In the genomic region with DNA sequence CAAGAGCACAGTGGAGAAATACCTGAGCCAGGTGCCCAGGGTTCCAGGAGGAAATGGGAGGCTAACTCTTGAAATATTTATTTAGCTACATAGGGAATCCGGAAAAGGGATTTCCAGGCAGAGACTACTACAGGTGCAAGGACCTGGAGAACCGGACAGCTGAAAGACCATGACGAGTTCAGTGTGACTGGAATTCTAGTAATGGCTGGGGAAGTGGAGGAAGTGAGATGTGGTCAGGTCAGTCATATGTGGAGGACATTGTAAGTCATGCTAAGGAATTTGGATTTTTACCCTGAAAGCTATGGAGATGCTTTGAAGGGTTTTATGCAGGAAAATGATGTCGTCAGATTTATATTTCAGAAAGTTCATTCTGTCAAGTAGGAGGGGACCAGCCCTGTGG, we compare ENCODE assay signal across 8 cellular contexts. TPM values are rescaled to one million over a fixed set of nuclear protein-coding genes. Genes with fewer than 3 reads are reported as not detected.
DNase-seq lines count a peak whose midpoint lies in the region; TF ChIP-seq lines count a peak whose summit lies in the region.
"Had no signal": no experiment of that assay in that cellular context is flagged by ENCODE, and none has a peak within 500 bp of the region (broad histone marks: within the 10 kb centered on the region; RNA-seq: fewer than 3 reads in every experiment).

No MANE protein-coding gene starts in this region.

- H3K9ac ChIP-seq in H9 (ENCODE audit: extremely low read depth, insufficient read length, low read length) (no peak overlapping the region), SU-DHL-6 (ENCODE audit: low read length) (peak overlapping the region; percentile 99), fibroblast of lung (ENCODE audit: insufficient read depth, low read length) (no peak overlapping the region), skeletal muscle satellite cell (ENCODE audit: low read depth, low read length) (peak overlapping the region; percentile 99)

- no peak overlapping the region for H3K4ac ChIP-seq in H9 (ENCODE audit: low read depth, low read length)

- H3K36me3 Mint-ChIP-seq in H9 (ENCODE audit: insufficient read depth in 1 of 3, low read depth in 3 of 3): peaks cover 15 to 32% (median 17%) of the 10 kb centered on the region in 3 experiments

- H3K79me2 ChIP-seq in H9 (ENCODE audit: insufficient read depth, low read length) (peaks cover 30% of the 10 kb centered on the region), SU-DHL-6 (ENCODE audit: insufficient read depth, low read length) (peaks cover 66% of the 10 kb centered on the region), fibroblast of lung (ENCODE audit: control insufficient read depth, insufficient read depth, low read length) (peaks cover 66% of the 10 kb centered on the region)

- H3K27ac Mint-ChIP-seq in H9: peak overlapping the region in 1 of 3 experiments; percentile 54; a peak in 1 of 7 replicates

- H3K4me3 ChIP-seq in SU-DHL-6 (ENCODE audit: insufficient read depth, low read length, poor library complexity, severe bottlenecking): peak overlapping the region; percentile 97
- H3K4me3 ChIP-seq in fibroblast of lung (replicated peaks in 1 of 4; ENCODE audit: control extremely low read depth in 1 of 4, insufficient read depth in 1 of 4, low read depth in 3 of 4, low read length in 4 of 4): peak overlapping the region; percentile 93 to 100 (median 98)
- H3K4me3 ChIP-seq in skeletal muscle satellite cell (ENCODE audit: low read length): peak overlapping the region; percentile 90

- peaks cover 10% of the 10 kb centered on the region for H3K79me1 ChIP-seq in H9 (ENCODE audit: insufficient read depth, low read depth, low read length, poor library complexity, severe bottlenecking)

- no peak overlapping the region for H2AK5ac ChIP-seq in H9 (ENCODE audit: insufficient read length, low read length)

- H4K5ac ChIP-seq in H9 (ENCODE audit: insufficient read length, low read depth, low read length): no peak overlapping the region

- H2BK20ac ChIP-seq in H9 (ENCODE audit: low read depth, low read length, poor library complexity, severe bottlenecking): no peak overlapping the region

- no peaks in the 10 kb centered on the region for H3K27me3 Mint-ChIP-seq in H9 (ENCODE audit: low read depth)

- H4K91ac ChIP-seq in H9 (ENCODE audit: insufficient read length, low read depth, low read length): no peak overlapping the region

- H3K36me3 ChIP-seq in SU-DHL-6 (ENCODE audit: low read length) (peaks cover 5% of the 10 kb centered on the region; the same call in 1 of the 2 replicates), fibroblast of lung (ENCODE audit: control insufficient read depth, insufficient read depth, low read length) (no peaks in the 10 kb centered on the region), skeletal muscle satellite cell (ENCODE audit: insufficient read depth, low read length) (peaks cover 25% of the 10 kb centered on the region)

- no peaks in the 10 kb centered on the region for H3K27me3 ChIP-seq in H9 (ENCODE audit: insufficient read depth, low read length)
- no peaks in the 10 kb centered on the region for H3K27me3 ChIP-seq in SU-DHL-6 (ENCODE audit: low read length)
- no peaks in the 10 kb centered on the region for H3K27me3 ChIP-seq in fibroblast of lung (ENCODE audit: control insufficient read depth, insufficient read depth, low read length)
- no peaks in the 10 kb centered on the region for H3K27me3 ChIP-seq in skeletal muscle satellite cell (ENCODE audit: control insufficient read depth, insufficient read depth, low read length)

- peaks cover 15 to 23% of the 10 kb centered on the region in 2 experiments for H3K4me1 Mint-ChIP-seq in H9

- no CpG with 5 or more reads among the region's 4 CpGs for WGBS in H9 (ENCODE audit: extremely low coverage, insufficient read length, low lambda C conversion rate)

- H2BK5ac ChIP-seq in H9 (ENCODE audit: insufficient read length, low read length): no peak overlapping the region

- DNase-seq in H9 (no peak), fibroblast of lung (ENCODE audit: low read depth in 2 of 2) (peak in 1 of 2 donors; percentile 72), superior temporal gyrus (ENCODE audit: extremely low spot score) (no peak), DMS 273 treated with DMSO at 0.1 percent for 48 hours (lab: John Stamatoyannopoulos, UW) (no peak), NCI-H187 (lab: John Stamatoyannopoulos, UW) (no peak)
- DNase-seq: NCI-H526 had no signal

- H2BK120ac ChIP-seq in H9 (ENCODE audit: low read depth, low read length, poor library complexity, severe bottlenecking): no peak overlapping the region

- no peak overlapping the region for H4K8ac ChIP-seq in H9 (replicated peaks; ENCODE audit: insufficient read length, low read depth, low read length)

- H3K9me3 Mint-ChIP-seq in H9: no peaks in the 10 kb centered on the region

- no peaks in the 10 kb centered on the region for H3K9me2 ChIP-seq in SU-DHL-6 (replicated peaks; ENCODE audit: insufficient read depth, low read length)

- no peak overlapping the region for H3K56ac ChIP-seq in H9 (ENCODE audit: insufficient read length, low read depth, low read length)

- peaks cover 14% of the 10 kb centered on the region for H3K23me2 ChIP-seq in H9 (ENCODE audit: insufficient read length, low read depth, low read length, poor library complexity, severe bottlenecking)

- no peak for TF ChIP-seq CTCF in H9 (conservative IDR thresholded peaks at IDR 0.05)
- TF ChIP-seq CTCF in SU-DHL-6 (IDR thresholded peaks at IDR 0.05; ENCODE audit: insufficient read depth, low read length, poor library complexity, severe bottlenecking): no peak
- no peak for TF ChIP-seq CTCF in fibroblast of lung (conservative IDR thresholded peaks at IDR 0.05 in 1 of 2, IDR thresholded peaks at IDR 0.05 in 1 of 2; ENCODE audit: low read depth in 1 of 2, low read length in 2 of 2)

- H4K20me1 ChIP-seq in H9 (ENCODE audit: control insufficient read depth, insufficient read depth, insufficient read length) (no peaks in the 10 kb centered on the region), SU-DHL-6 (ENCODE audit: low read depth, low read length) (no peaks in the 10 kb centered on the region; the same call in 1 of the 2 replicates), fibroblast of lung (ENCODE audit: control insufficient read depth, extremely low read depth, insufficient read depth, low read length) (no peaks in the 10 kb centered on the region)

- H3K14ac ChIP-seq in H9 (ENCODE audit: insufficient read depth, low read length): no peak overlapping the region

- no peak overlapping the region for H3K18ac ChIP-seq in H9 (ENCODE audit: insufficient read length, low read depth, low read length)

- H3K23ac ChIP-seq in H9 (ENCODE audit: insufficient read length, low read depth, low read length): no peak overlapping the region

- H2BK15ac ChIP-seq in H9 (ENCODE audit: low read depth, low read length): no peak overlapping the region

- no peak overlapping the region for H3T11ph ChIP-seq in H9 (ENCODE audit: low read length)

- H3F3A ChIP-seq in SU-DHL-6 (ENCODE audit: insufficient read depth): peaks cover 24% of the 10 kb centered on the region

- H2AFZ ChIP-seq in H9 (ENCODE audit: low read length): no peak overlapping the region
- H2AFZ ChIP-seq in SU-DHL-6 (ENCODE audit: low read depth, low read length, severe bottlenecking): no peak overlapping the region
- no peak overlapping the region for H2AFZ ChIP-seq in fibroblast of lung (ENCODE audit: low read length)

- no peak overlapping the region for H2BK12ac ChIP-seq in H9 (ENCODE audit: insufficient read length, low read depth, low read length)

- H3K4me3 Mint-ChIP-seq in H9: peak overlapping the region; percentile 34 to 94

- H3K27ac ChIP-seq in H9 (ENCODE audit: insufficient read length, low read depth, low read length): no peak overlapping the region
- H3K27ac ChIP-seq in SU-DHL-6 (ENCODE audit: low read depth, low read length): no peak overlapping the region
- H3K27ac ChIP-seq in fibroblast of lung (ENCODE audit: insufficient read depth, low read length): no peak overlapping the region

- H3K4me2 ChIP-seq in H9 (ENCODE audit: insufficient read depth, insufficient read length, low read length): no peak overlapping the region
- H3K4me2 ChIP-seq in SU-DHL-6 (ENCODE audit: low read depth, low read length, poor library complexity, severe bottlenecking): peak overlapping the region; percentile 98
- H3K4me2 ChIP-seq in fibroblast of lung (ENCODE audit: extremely low read depth, insufficient read depth, low read length): peak overlapping the region; percentile 91
- peak overlapping the region; percentile 95 for H3K4me2 ChIP-seq in skeletal muscle satellite cell (ENCODE audit: low read length)

- H3K4me1 ChIP-seq in H9 (ENCODE audit: insufficient read depth, low read length) (no peaks in the 10 kb centered on the region; the same call in none of the 2 replicates), fibroblast of lung (ENCODE audit: control insufficient read depth, extremely low read depth, insufficient read depth, low read length) (peaks cover 18% of the 10 kb centered on the region), skeletal muscle satellite cell (ENCODE audit: control insufficient read depth, insufficient read depth, low read length) (peaks cover 47% of the 10 kb centered on the region)

- H3K9me3 ChIP-seq in H9 (ENCODE audit: control insufficient read depth, low read depth, low read length) (no peaks in the 10 kb centered on the region), SU-DHL-6 (ENCODE audit: insufficient read depth, low read length) (no peaks in the 10 kb centered on the region), fibroblast of lung (ENCODE audit: control insufficient read depth, insufficient read depth, low read depth, low read length) (no peaks in the 10 kb centered on the region), skeletal muscle satellite cell (replicated peaks; ENCODE audit: low read length) (no peaks in the 10 kb centered on the region)

RNA-seq across cellular contexts. Expression of a gene that starts 1.8 kb away (rescaled TPM):
- total RNA-seq in H9 (2021) (255 and 268 TPM in 2 replicates), fibroblast of lung (270 and 352 TPM in 2 replicates)
- polyA plus RNA-seq in fibroblast of lung: 744 and 836 TPM in 2 replicates
- polyA plus RNA-seq in fibroblast of lung (2012): 489 and 534 TPM in 2 replicates
- polyA minus RNA-seq in fibroblast of lung (ENCODE audit: low replicate concordance): 121 and 134 TPM in 2 replicates
- total RNA-seq in skeletal muscle satellite cell (2012; rRNA removed): 404 and 440 TPM in 2 replicates

RNA-seq across cellular contexts. Expression of a gene that starts 54.7 kb away (rescaled TPM):
- total RNA-seq in H9 (2021) (104 and 109 TPM in 2 replicates), fibroblast of lung (39.8 and 41.0 TPM in 2 replicates)
- 70.0 and 81.1 TPM in 2 replicates for polyA plus RNA-seq in fibroblast of lung
- polyA plus RNA-seq in fibroblast of lung (2012): 62.4 and 66.0 TPM in 2 replicates
- polyA minus RNA-seq in fibroblast of lung (ENCODE audit: low replicate concordance): 42.8 and 65.2 TPM in 2 replicates
- 41.6 and 48.7 TPM in 2 replicates for total RNA-seq in skeletal muscle satellite cell (2012; rRNA removed)

Comparison
In these comparisons a context has a peak if more than half of its experiments do, and no peak if none do; other contexts are left out.
1. H3K9ac ChIP-seq: peak in SU-DHL-6 (single experiment) and skeletal muscle satellite cell (single experiment); none in H9 (single experiment) and fibroblast of lung (single experiment).
2. Peak in every context shown above with its lines, with median percentiles within 50 percentile points of each other: H3K4me3 ChIP-seq.